In genomic region chr1:245154429-245155185, GRCh38 we compare ENCODE assay signal across 8 cellular contexts. TPM values are rescaled to one million over a fixed set of nuclear protein-coding genes. Genes with fewer than 3 reads are reported as not detected.
DNase-seq lines count a peak whose midpoint lies in the region; ATAC-seq, FAIRE-seq and TF ChIP-seq lines count a peak whose summit lies in the region.

KIF26B (plus strand) TSS chr1:245154985; CDS start chr1:245155425, 440 bp downstream.

- no peak within 1 kb of the TSS for H2AFZ ChIP-seq in HepG2 (ENCODE audit: low read length)

- peak; percentile 78 for DNase-seq in DMS 273 (lab: John Stamatoyannopoulos, UW; ENCODE audit: unreplicated experiment)
- peak; percentile 55 for DNase-seq in HuH-7 (ENCODE audit: low spot score)
- DNase-seq in T-cell: peak in 4 of 34 experiments; percentile 6 to 14 (median 11)
- DNase-seq in dedifferentiated amniotic fluid mesenchymal stem cell (ENCODE audit: extremely low spot score): peak; percentile 52
- DNase-seq in HepG2 (ENCODE audit: low spot score): peak; percentile 47
- peak; percentile 3 to 51 for DNase-seq in stimulated activated effector memory CD8-positive, alpha-beta T cell treated with anti-CD3 and anti-CD28 coated beads, Interleukin-12 subunit alpha, Interleukin-12 subunit beta, amount 100 ng/mL, for 72 hours (ENCODE audit: low spot score in 2 of 2)
- no peak for DNase-seq in NCI-H1436 treated with DMSO at 0.1 percent for 48 hours (lab: John Stamatoyannopoulos, UW)

- peaks cover 14 to 62% of the 10 kb centered on the region in 2 experiments for H3K27me3 ChIP-seq in HepG2 (ENCODE audit: control insufficient read depth in 1 of 2, insufficient read depth in 2 of 2, low read length in 2 of 2)

- H3K36me3 ChIP-seq in HepG2 (replicated peaks in 1 of 2; ENCODE audit: control insufficient read depth in 1 of 2, insufficient read depth in 2 of 2, low read length in 2 of 2): no peaks in the 10 kb centered on the region

- H3K27ac ChIP-seq in HepG2 (ENCODE audit: extremely low read length, insufficient read depth, low read length): no peak within 1 kb of the TSS

- no peak for TF ChIP-seq POLR2A in HepG2 (IDR thresholded peaks at IDR 0.05; ENCODE audit: insufficient read depth in 1 of 2, low read depth in 2 of 2, low read length in 2 of 2)

- no peaks in the 10 kb centered on the region for H3K36me3 Mint-ChIP-seq in T-cell
- H3K36me3 Mint-ChIP-seq in stimulated activated effector memory CD8-positive, alpha-beta T cell treated with anti-CD3 and anti-CD28 coated beads, Interleukin-12 subunit alpha, Interleukin-12 subunit beta, amount 100 ng/mL, for 72 hours: peaks cover 9% of the 10 kb centered on the region

- H3K27me3 Mint-ChIP-seq in T-cell: peaks cover 52 to 73% of the 10 kb centered on the region in 2 donors

- H3K4me3 Mint-ChIP-seq in T-cell: peak within 1 kb of the TSS; percentile 76 to 84 (median 79)
- peak within 1 kb of the TSS; percentile 73 for H3K4me3 Mint-ChIP-seq in stimulated activated effector memory CD8-positive, alpha-beta T cell treated with anti-CD3 and anti-CD28 coated beads, Interleukin-12 subunit alpha, Interleukin-12 subunit beta, amount 100 ng/mL, for 72 hours

- peak within 1 kb of the TSS; percentile 54 to 73 (median 57) for H3K4me3 ChIP-seq in HepG2 (replicated peaks in 1 of 3; ENCODE audit: insufficient read depth in 1 of 3, low read depth in 2 of 3, low read length in 3 of 3)

- peaks cover 48% of the 10 kb centered on the region for H3K4me1 ChIP-seq in HepG2 (ENCODE audit: insufficient read depth, low read length)

- H3K9me3 Mint-ChIP-seq in T-cell: peaks cover 0 to 1% (median 0%) of the 10 kb centered on the region in 3 donors
- peaks cover under 1% of the 10 kb centered on the region for H3K9me3 Mint-ChIP-seq in stimulated activated effector memory CD8-positive, alpha-beta T cell treated with anti-CD3 and anti-CD28 coated beads, Interleukin-12 subunit alpha, Interleukin-12 subunit beta, amount 100 ng/mL, for 72 hours

- no peak for TF ChIP-seq RAD21 in HepG2 (CRISPR knock-in tag; IDR thresholded peaks at IDR 0.05)

- ATAC-seq in T-cell (replicated peaks in 1 of 4): no peak
- ATAC-seq in HepG2: peak; percentile 15
- peak; percentile 35 for ATAC-seq in stimulated activated effector memory CD8-positive, alpha-beta T cell treated with anti-CD3 and anti-CD28 coated beads, Interleukin-12 subunit alpha, Interleukin-12 subunit beta, amount 100 ng/mL, for 72 hours
- no peak for ATAC-seq in GM18868 (IDR thresholded peaks at IDR 0.05; ENCODE audit: unreplicated experiment)

- no peak within 1 kb of the TSS for H3K27ac Mint-ChIP-seq in T-cell
- no peak within 1 kb of the TSS for H3K27ac Mint-ChIP-seq in stimulated activated effector memory CD8-positive, alpha-beta T cell treated with anti-CD3 and anti-CD28 coated beads, Interleukin-12 subunit alpha, Interleukin-12 subunit beta, amount 100 ng/mL, for 72 hours

- in situ Hi-C loops in HepG2 (cut with HindIII; ENCODE audit: extremely low pct_ligation_motif_present, low pct_unique_long_range_greater_than_20kb): loop anchor here (5.0 to 25.0 kb wide), 4 partner anchors 123 to 1333 kb away; no protein-coding TSS in a partner anchor

- peaks cover 22 to 31% (median 27%) of the 10 kb centered on the region in 3 donors for H3K4me1 Mint-ChIP-seq in T-cell
- peaks cover 24% of the 10 kb centered on the region for H3K4me1 Mint-ChIP-seq in stimulated activated effector memory CD8-positive, alpha-beta T cell treated with anti-CD3 and anti-CD28 coated beads, Interleukin-12 subunit alpha, Interleukin-12 subunit beta, amount 100 ng/mL, for 72 hours

- whole genome bisulfite sequencing in HepG2 (ENCODE audit: low lambda C conversion rate): 2% methylated on average over 24 of the region's 81 CpGs

- H3K79me2 ChIP-seq in HepG2 (ENCODE audit: insufficient read depth, low read length): no peaks in the 10 kb centered on the region

- POLR2A ChIA-PET in T-cell (lab: Charles Lee): interaction anchor here in 1 of 2 donors (0.6 kb wide), 1 partner anchor 1156 kb away, joined by 7 read pairs; no protein-coding TSS in a partner anchor
- POLR2A ChIA-PET in HepG2 (lab: Yijun Ruan, JAX): no interaction called here

- TF ChIP-seq EP300 in HepG2 (IDR thresholded peaks at IDR 0.05; ENCODE audit: low read depth in 2 of 2, low read length in 2 of 2) (no peak), HepG2 (CRISPR knock-in tag; IDR thresholded peaks at IDR 0.05; ENCODE audit: borderline replicate concordance) (no peak)

- no TSS peak for BruUV-seq in HepG2 (replicated peaks; lab: Mats Ljungman, UMichigan)

- TF ChIP-seq CTCF in HepG2 (CRISPR knock-in tag; IDR thresholded peaks at IDR 0.05): no peak

- FAIRE-seq in HepG2 (lab: Jason Lieb, UNC): no peak

- intact Hi-C loops in HepG2 (cut with micrococcal nuclease; ENCODE audit: unreplicated experiment): loop anchor here (5.0 to 10.0 kb wide), 3 partner anchors 103 to 960 kb away; no protein-coding TSS in a partner anchor

- no peak within 1 kb of the TSS for H3K9ac ChIP-seq in HepG2 (ENCODE audit: insufficient read depth, low read depth, low read length)

- no peaks in the 10 kb centered on the region for H4K20me1 ChIP-seq in HepG2 (ENCODE audit: insufficient read depth, low read length)

- H3K4me2 ChIP-seq in HepG2 (ENCODE audit: low read depth, low read length): peak within 1 kb of the TSS; percentile 85

- CTCF ChIA-PET in T-cell (lab: Charles Lee) (interaction anchor here in 1 of 2 donors (1.0 kb wide), 1 partner anchor 849 kb away, joined by 3 read pairs; no protein-coding TSS in a partner anchor), HepG2 (lab: Yijun Ruan, JAX; ENCODE audit: low intra/inter-chr PET ratio, low total read pairs) (no interaction called here)

- H3K9me3 ChIP-seq in HepG2 (ENCODE audit: low read length): no peaks in the 10 kb centered on the region

TF ChIP-seq in HepG2, 621 proteins besides CTCF, POLR2A, EP300 and RAD21 (continues in another document):
- 0 out of 2 replicates have a peak, but pooled peaks have one; percentile 62 for TF ChIP-seq ZNF563 (CRISPR knock-in tag; IDR thresholded peaks at IDR 0.05)
- peak; percentile 41 for TF ChIP-seq ASH2L (IDR thresholded peaks at IDR 0.05; ENCODE audit: insufficient read length, low read depth, low read length)
- peak; percentile 38; the same call in 1 of the 2 replicates for TF ChIP-seq GABPB1 (CRISPR knock-in tag; IDR thresholded peaks at IDR 0.05)
- TF ChIP-seq FOXK1 (CRISPR knock-in tag; IDR thresholded peaks at IDR 0.05; ENCODE audit: borderline replicate concordance, low read depth): no peak
- TF ChIP-seq ZNF777 (CRISPR knock-in tag; IDR thresholded peaks at IDR 0.05): peak; percentile 84
- 0 out of 2 replicates have a peak, but pooled peaks have one; percentile 31 for TF ChIP-seq BRF2 (CRISPR knock-in tag; IDR thresholded peaks at IDR 0.05)
- TF ChIP-seq MTERF4 (CRISPR knock-in tag; IDR thresholded peaks at IDR 0.05): 0 out of 2 replicates have a peak, but pooled peaks have one; percentile 24

RNA-seq across cellular contexts. Expression of gene KIF26B, which starts in this region (rescaled TPM):
- total RNA-seq in T-cell (under 1 TPM in 3 of 5 donors, not detected in 2; 0.03 to 0.06 (median 0.05) TPM), HepG2 (2016; rRNA removed; fragmentation: Illumina TruSeq; extraction: Trizol) (0.03 and 0.09 TPM in 2 replicates)
- total RNA-seq in HepG2 (2016; cell fraction: cytosol; rRNA removed; fragmentation: Illumina TruSeq; extraction: Trizol; ENCODE audit: low read depth): 0.20 TPM in 1 of 2 replicates, not detected in the other
- total RNA-seq in HepG2 (2016; cell fraction: insoluble cytoplasmic fraction; rRNA removed; fragmentation: Illumina TruSeq; extraction: Trizol): 0.06 and 0.07 TPM in 2 replicates
- 0.09 and 0.10 TPM in 2 replicates for total RNA-seq in HepG2 (2016; cell fraction: membrane; rRNA removed; fragmentation: Illumina TruSeq; extraction: Trizol)
- 0.06 and 0.09 TPM in 2 replicates for total RNA-seq in HepG2 (2016; cell fraction: nucleus; rRNA removed; fragmentation: Illumina TruSeq; extraction: Trizol)
- polyA plus RNA-seq in HepG2 (2011; rRNA removed): 0.08 and 0.09 TPM in 2 replicates
- 0.03 and 0.05 TPM in 2 replicates for polyA plus RNA-seq in HepG2 (2011; cell fraction: cytosol; rRNA removed)
- 0.39 and 0.78 TPM in 2 replicates for polyA plus RNA-seq in HepG2 (2011; cell fraction: nucleus; rRNA removed)
- 0.23 and 0.25 TPM in 2 replicates for polyA plus RNA-seq in HepG2 (2012)
- not detected in 2 replicates for polyA plus RNA-seq in HepG2 (2016; cell fraction: cytosol; fragmentation: Illumina TruSeq; extraction: Trizol; ENCODE audit: low read depth)
- 0.10 TPM in 1 of 2 replicates, not detected in the other for polyA plus RNA-seq in HepG2 (2016; cell fraction: insoluble cytoplasmic fraction; fragmentation: Illumina TruSeq; extraction: Trizol; ENCODE audit: low read depth)
- not detected in 2 replicates for polyA plus RNA-seq in HepG2 (2016; cell fraction: membrane; fragmentation: Illumina TruSeq; extraction: Trizol; ENCODE audit: low read depth)
- 0.15 TPM in 1 of 2 replicates, not detected in the other for polyA plus RNA-seq in HepG2 (2016; cell fraction: nucleus; fragmentation: Illumina TruSeq; extraction: Trizol; ENCODE audit: insufficient read depth, low read depth)
- polyA minus RNA-seq in HepG2 (2011; rRNA and poly(A)+ RNA removed; ENCODE audit: low replicate concordance): 0.02 and 0.26 TPM in 2 replicates
- polyA minus RNA-seq in HepG2 (2011; cell fraction: cytosol; rRNA and poly(A)+ RNA removed): 0.09 and 0.20 TPM in 2 replicates
- polyA minus RNA-seq in HepG2 (2011; cell fraction: nucleus; rRNA and poly(A)+ RNA removed): 0.39 and 1.2 TPM in 2 replicates

Comparison
In these comparisons a context has a peak if more than half of its experiments do, and no peak if none do; other contexts are left out.
1. ATAC-seq: peak in HepG2 (single experiment) and stimulated activated effector memory CD8-positive, alpha-beta T cell treated with anti-CD3 and anti-CD28 coated beads, Interleukin-12 subunit alpha, Interleukin-12 subunit beta, amount 100 ng/mL, for 72 hours (single experiment); none in T-cell (0 of 4) and GM18868 (single experiment).